Comparison of ENCODE assay signal across 8 cellular contexts in the genomic region with DNA sequence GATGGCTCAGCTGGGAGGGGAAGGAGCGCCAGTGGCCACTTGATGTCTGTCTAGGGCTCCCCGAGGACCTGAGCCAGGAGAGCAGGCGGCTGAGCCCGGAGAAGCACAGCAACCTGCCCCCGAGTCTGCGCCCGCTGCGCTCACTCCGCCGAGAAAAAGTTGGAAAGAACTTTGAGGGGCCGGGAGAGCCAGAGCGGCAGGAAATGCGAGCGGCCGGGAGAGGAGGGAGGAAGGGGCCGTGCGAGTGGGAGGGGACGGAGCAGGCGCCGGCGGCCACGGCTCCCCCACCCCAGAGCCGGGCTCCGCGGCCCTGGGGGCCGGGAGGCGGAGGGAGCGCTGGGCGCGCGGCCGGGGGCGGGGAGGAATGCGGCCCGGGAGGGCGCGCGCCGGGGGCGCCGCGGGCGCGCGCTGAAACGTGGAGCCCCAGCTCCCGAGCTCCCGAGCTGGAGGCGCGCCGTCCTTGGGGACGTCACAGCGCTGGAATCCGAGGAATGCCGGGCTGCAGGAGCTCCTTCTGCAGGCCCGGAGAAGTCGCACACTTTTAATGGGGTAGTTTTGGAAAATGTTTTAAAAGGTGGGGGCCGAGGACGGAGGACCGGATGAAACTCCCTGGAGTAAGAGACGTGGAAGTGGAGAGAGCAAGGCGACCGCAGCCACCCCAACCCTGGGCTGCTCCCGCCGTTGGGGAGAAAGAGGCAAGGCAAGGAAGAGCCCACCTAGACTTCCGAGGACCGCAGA. TPM values are rescaled to one million over a fixed set of nuclear protein-coding genes. Genes with fewer than 3 reads are reported as not detected.
DNase-seq lines count a peak whose midpoint lies in the region; ATAC-seq and TF ChIP-seq lines count a peak whose summit lies in the region.

Gene PTPN14 (minus strand): TSS at position 167 of the 738 bp plus-strand sequence. CDS start 86,799 bp downstream, outside the sequence.

- CTCF ChIA-PET in activated CD4-positive, alpha-beta memory T cell treated with anti-CD3 and anti-CD28 coated beads, Interleukin-2, amount 10 ng/mL, durations not matched to agents 7 days and 5 days (lab: Charles Lee) = no interaction called here

- H3K4me1 ChIP-seq in KMS-11 (ENCODE audit: low read depth, poor library complexity, severe bottlenecking) (peaks cover 5% of the 10 kb centered on the region), muscle layer of colon (ENCODE audit: insufficient read depth, low read length) (peaks cover 26% of the 10 kb centered on the region)

- no peak within 1 kb of the TSS for H3K27ac Mint-ChIP-seq in activated CD4-positive, alpha-beta memory T cell treated with anti-CD3 and anti-CD28 coated beads, Interleukin-2, amount 10 ng/mL, durations not matched to agents 7 days and 5 days

- peaks cover 8% of the 10 kb centered on the region for H3K4me1 Mint-ChIP-seq in activated CD4-positive, alpha-beta memory T cell treated with anti-CD3 and anti-CD28 coated beads, Interleukin-2, amount 10 ng/mL, durations not matched to agents 7 days and 5 days

- H3K27ac ChIP-seq in KMS-11 (no peak within 1 kb of the TSS), muscle layer of colon (ENCODE audit: low read depth, low read length) (peak within 1 kb of the TSS; percentile 97)

- POLR2A ChIA-PET in activated CD4-positive, alpha-beta memory T cell treated with anti-CD3 and anti-CD28 coated beads, Interleukin-2, amount 10 ng/mL, durations not matched to agents 7 days and 5 days (lab: Charles Lee) = no interaction called here

- no peaks in the 10 kb centered on the region for H3K9me3 Mint-ChIP-seq in activated CD4-positive, alpha-beta memory T cell treated with anti-CD3 and anti-CD28 coated beads, Interleukin-2, amount 10 ng/mL, durations not matched to agents 7 days and 5 days

- H3K4me3 ChIP-seq in GM12865 (ENCODE audit: low read depth, low read length) = peak within 1 kb of the TSS; percentile 66
- H3K4me3 ChIP-seq in KMS-11 (IDR thresholded peaks at IDR 0.05; ENCODE audit: insufficient read depth, low read depth, low read length) = peak within 1 kb of the TSS; percentile 85
- H3K4me3 ChIP-seq in fibroblast of pulmonary artery (replicated peaks; ENCODE audit: low read depth, low read length) = peak within 1 kb of the TSS; percentile 90
- H3K4me3 ChIP-seq in muscle layer of colon (ENCODE audit: low read depth in 1 of 2, low read length in 2 of 2) = peak within 1 kb of the TSS; percentile 94 to 95

- no peaks in the 10 kb centered on the region for H3K9me3 ChIP-seq in muscle layer of colon (ENCODE audit: low read length)

- no peaks in the 10 kb centered on the region for H3K79me2 ChIP-seq in KMS-11 (ENCODE audit: insufficient read depth, low read depth)

- peak within 1 kb of the TSS; percentile 62 for H3K4me3 Mint-ChIP-seq in activated CD4-positive, alpha-beta memory T cell treated with anti-CD3 and anti-CD28 coated beads, Interleukin-2, amount 10 ng/mL, durations not matched to agents 7 days and 5 days

- DNase-seq in ACHN (peak; percentile 98), GM12865 (ENCODE audit: low read depth) (no peak), fibroblast of pulmonary artery (ENCODE audit: low read depth) (peak; percentile 96), ureter (ENCODE audit: low spot score) (peak; percentile 85)
- DNase-seq in activated CD4-positive, alpha-beta memory T cell treated with anti-CD3 and anti-CD28 coated beads, Interleukin-2, amount 10 ng/mL, durations not matched to agents 7 days and 5 days = no peak

- TF ChIP-seq CTCF in GM12865 (IDR thresholded peaks at IDR 0.05; ENCODE audit: insufficient read depth, low read depth, low read length, missing control alignments) (no peak), KMS-11 (conservative IDR thresholded peaks at IDR 0.05; ENCODE audit: low read depth, low read length) (no peak), fibroblast of pulmonary artery (IDR thresholded peaks at IDR 0.05; ENCODE audit: low read length, missing control alignments) (peak; percentile 40)

- H3K27me3 ChIP-seq in KMS-11 (ENCODE audit: insufficient read depth, low read depth) (no peaks in the 10 kb centered on the region), muscle layer of colon (ENCODE audit: control insufficient read depth in 1 of 2, insufficient read depth in 2 of 2, low read length in 2 of 2) (no peaks in the 10 kb centered on the region)

- H3K4me2 ChIP-seq in KMS-11 = peak within 1 kb of the TSS; percentile 82

- H3K36me3 Mint-ChIP-seq in activated CD4-positive, alpha-beta memory T cell treated with anti-CD3 and anti-CD28 coated beads, Interleukin-2, amount 10 ng/mL, durations not matched to agents 7 days and 5 days (ENCODE audit: low read depth) = no peaks in the 10 kb centered on the region

- peak within 1 kb of the TSS; percentile 60 for H3K9ac ChIP-seq in KMS-11
- H3K9ac ChIP-seq in muscle layer of colon (ENCODE audit: low read length) = peak within 1 kb of the TSS; percentile 91

- peak within 1 kb of the TSS; percentile 98 for H2AFZ ChIP-seq in KMS-11 (ENCODE audit: low read depth)

- H3K36me3 ChIP-seq in KMS-11 (ENCODE audit: insufficient read depth) (no peaks in the 10 kb centered on the region), muscle layer of colon (ENCODE audit: insufficient read depth, low read length) (no peaks in the 10 kb centered on the region)

- in situ Hi-C loops in ACHN (cut with HindIII; ENCODE audit: low pct_ligation_motif_present, low pct_unique_long_range_greater_than_20kb, low sequenced_read_pairs) = no loop called here

- peaks cover 64% of the 10 kb centered on the region for H3K27me3 Mint-ChIP-seq in activated CD4-positive, alpha-beta memory T cell treated with anti-CD3 and anti-CD28 coated beads, Interleukin-2, amount 10 ng/mL, durations not matched to agents 7 days and 5 days

- H4K20me1 ChIP-seq in KMS-11 (ENCODE audit: insufficient read depth) = no peaks in the 10 kb centered on the region

- no peak for ATAC-seq in GM19328 (IDR thresholded peaks at IDR 0.05; ENCODE audit: unreplicated experiment)

RNA-seq across cellular contexts. Expression of gene PTPN14, which starts in this region (rescaled TPM):
- total RNA-seq in activated CD4-positive, alpha-beta memory T cell treated with anti-CD3 and anti-CD28 coated beads, Interleukin-2, amount 10 ng/mL, durations not matched to agents 7 days and 5 days = under 1 TPM; 0.20 to 0.28 TPM
- total RNA-seq in ureter = 88.5 TPM

Comparison
In these comparisons a context has a peak if more than half of its experiments do, and no peak if none do; other contexts are left out.
1. RNA of gene PTPN14 (total RNA-seq): 88.5 TPM in ureter (single experiment); 0.20 to 0.28 TPM in activated CD4-positive, alpha-beta memory T cell treated with anti-CD3 and anti-CD28 coated beads, Interleukin-2, amount 10 ng/mL, durations not matched to agents 7 days and 5 days; every median in the first group is over 10 times any median in the second.
2. DNase-seq: peak in ACHN (single experiment), fibroblast of pulmonary artery (single experiment) and ureter (single experiment); none in GM12865 (single experiment) and activated CD4-positive, alpha-beta memory T cell treated with anti-CD3 and anti-CD28 coated beads, Interleukin-2, amount 10 ng/mL, durations not matched to agents 7 days and 5 days (single experiment).
3. Peak in every context shown above with its lines, with median percentiles within 50 percentile points of each other: H3K4me3 ChIP-seq.